In the genomic region with DNA sequence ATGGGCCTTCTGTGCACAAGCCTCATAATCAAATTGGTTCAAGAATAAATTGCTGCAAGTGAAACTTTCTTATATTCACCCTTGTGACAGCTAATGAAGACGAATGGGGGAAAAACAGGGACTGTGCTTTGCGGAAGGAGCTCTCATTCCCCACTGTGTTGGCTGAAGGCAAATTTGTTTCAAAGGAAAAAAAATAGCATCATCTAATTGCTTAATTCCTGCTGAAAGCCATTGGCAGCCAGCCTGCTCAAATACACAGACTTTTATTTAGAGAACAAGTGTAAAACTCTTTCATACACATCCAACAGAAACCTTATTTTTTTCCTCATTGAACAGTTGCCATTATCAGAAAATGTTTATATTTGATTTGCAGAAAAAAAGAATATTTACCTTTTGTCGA, we compare ENCODE assay signal across 24 cellular contexts.
DNase-seq lines count a peak whose midpoint lies in the region; TF ChIP-seq lines count a peak whose summit lies in the region.
"Had no signal": no experiment of that assay in that cellular context is flagged by ENCODE, and none has a peak within 500 bp of the region (broad histone marks: within the 10 kb centered on the region; RNA-seq: fewer than 3 reads in every experiment).

No MANE protein-coding gene starts in this region.

- no peak for TF ChIP-seq CTCF in A673 (conservative IDR thresholded peaks at IDR 0.05; ENCODE audit: low read depth, low read length)
- no peak for TF ChIP-seq CTCF in tibial artery (IDR thresholded peaks at IDR 0.05)

- H3K4me1 ChIP-seq in A673 (ENCODE audit: insufficient read depth, low read length, poor library complexity, severe bottlenecking) (no peaks in the 10 kb centered on the region), tibial artery (no peaks in the 10 kb centered on the region)
- H3K4me1 ChIP-seq: left lung, testis had no signal

- H3K27me3 ChIP-seq in A673 (replicated peaks; ENCODE audit: insufficient read depth, low read depth, low read length, poor library complexity) (no peaks in the 10 kb centered on the region), tibial artery (peaks cover 0 to 4% of the 10 kb centered on the region in 2 donors)
- H3K27me3 ChIP-seq: left lung, ovary, testis had no signal

- H3K27ac ChIP-seq in A673 (ENCODE audit: low read depth, low read length, poor library complexity, severe bottlenecking), result no peak overlapping the region
- no peak overlapping the region for H3K27ac ChIP-seq in tibial artery
- H3K27ac ChIP-seq: coronary artery, epithelial cell of prostate, left lung, ovary, testis had no signal

- no peaks in the 10 kb centered on the region for H3K9me3 ChIP-seq in A673 (ENCODE audit: low read depth, low read length, poor library complexity, severe bottlenecking)
- no peaks in the 10 kb centered on the region for H3K9me3 ChIP-seq in tibial artery
- H3K9me3 ChIP-seq: left lung, ovary, SK-N-SH, testis had no signal

- intact Hi-C loops in A673 (cut with micrococcal nuclease; ENCODE audit: unreplicated experiment) (no loop called here), tibial artery (cut with DNase I; ENCODE audit: low total_unique reads) (no loop called here)

- DNase-seq in A673 (ENCODE audit: low spot score), result peak; percentile 66
- peak; percentile 65 for DNase-seq in NCI-H1105 (lab: John Stamatoyannopoulos, UW)
- peak; percentile 51 for DNase-seq in NCI-H446 treated with DMSO at 0.1 percent for 48 hours (lab: John Stamatoyannopoulos, UW)
- peak; percentile 10 for DNase-seq in inferior parietal cortex (ENCODE audit: extremely low spot score)
- no peak for DNase-seq in activated CD4-positive, CD25-positive, alpha-beta regulatory T cell (lab: John Stamatoyannopoulos, UW)
- DNase-seq in iPS-NIHi7 (ENCODE audit: extremely low spot score), result no peak
- DNase-seq in tibial artery, result no peak
- DNase-seq: activated CD8-positive, alpha-beta memory T cell treated with anti-CD3 and anti-CD28 coated beads, Interleukin-2, amount 10 ng/mL, durations not matched to agents 7 days and 5 days; activated gamma-delta T cell treated with Interleukin-2 at 50 U/mL for 16 hours; activated T-cell treated with anti-CD3 and anti-CD28 coated beads, Interleukin-2, amount 50 U/mL, for 48 hours; effector memory CD4-positive, alpha-beta T cell; EL; HFFc6; left lung; ovary; SK-N-SH; small intestine; stimulated activated naive CD4-positive, alpha-beta T cell treated with Interleukin-2 at 50 U/mL for 16 hours; T-helper 17 cell; testis had no signal

- no peaks in the 10 kb centered on the region for H3K36me3 ChIP-seq in A673 (ENCODE audit: insufficient read depth, low read length, poor library complexity, severe bottlenecking)
- no peaks in the 10 kb centered on the region for H3K36me3 ChIP-seq in tibial artery
- H3K36me3 ChIP-seq: left lung, ovary had no signal

- H3K4me3 ChIP-seq in A673 (ENCODE audit: low read depth, low read length, poor library complexity, severe bottlenecking), result no peak overlapping the region
- no peak overlapping the region for H3K4me3 ChIP-seq in tibial artery
- H3K4me3 ChIP-seq: coronary artery, GM12878, K562, left lung, ovary, testis had no signal

- no TSS peak for BruUV-seq in A673 (replicated peaks; lab: Mats Ljungman, UMichigan)

- POLR2A ChIA-PET in A673 (lab: Charles Lee; ENCODE audit: low non-redundant PET), result no interaction called here

- CTCF ChIA-PET in A673 (lab: Charles Lee), result no interaction called here

Comparison
In these comparisons a context has a peak if more than half of its experiments do, and no peak if none do; other contexts are left out.
1. DNase-seq: peak in A673 (single experiment), NCI-H1105 (single experiment), NCI-H446 treated with DMSO at 0.1 percent for 48 hours (single experiment) and inferior parietal cortex (single experiment); none in activated CD4-positive, CD25-positive, alpha-beta regulatory T cell (0 of 4), iPS-NIHi7 (single experiment) and tibial artery (0 of 2).